9 cellular contexts compared by ENCODE assay signal in the genomic region with DNA sequence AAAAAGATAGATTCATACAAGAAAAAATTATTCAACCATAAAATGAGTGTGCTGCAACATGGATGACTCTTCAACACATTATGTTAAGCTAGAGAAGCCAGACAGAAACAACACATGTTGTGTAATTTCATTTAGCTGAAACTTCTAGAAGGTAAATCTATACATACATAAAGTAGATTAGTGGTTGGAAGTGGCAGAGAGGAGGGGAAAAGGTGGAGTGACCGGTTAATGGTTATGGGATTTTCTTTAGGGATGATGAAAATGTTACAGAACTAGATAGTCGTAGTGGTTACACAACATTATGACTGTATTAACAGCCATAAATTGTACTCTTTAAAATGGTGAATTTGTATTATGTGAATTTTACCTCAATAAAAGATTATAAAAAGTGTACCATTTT.
"Had no signal": no experiment of that assay in that cellular context is flagged by ENCODE, and none has a peak within 500 bp of the region (broad histone marks: within the 10 kb centered on the region; RNA-seq: fewer than 3 reads in every experiment).

No MANE protein-coding gene starts in this region.

- H3K9me3 ChIP-seq: HAP-1 had no signal

- ATAC-seq: HCT116, K562 had no signal

- H3K4me1 ChIP-seq: HAP-1 had no signal

- H3K36me3 ChIP-seq: HAP-1 had no signal

- FAIRE-seq: HTR-8/SVneo, K562 had no signal

- H3K4me3 ChIP-seq: GM23248, HAP-1, K562 had no signal

- DNase-seq: GM23248, GOT3, H7, HFFc6, IMR-90 had no signal
